16 cellular contexts compared by ENCODE assay signal in the genomic region with DNA sequence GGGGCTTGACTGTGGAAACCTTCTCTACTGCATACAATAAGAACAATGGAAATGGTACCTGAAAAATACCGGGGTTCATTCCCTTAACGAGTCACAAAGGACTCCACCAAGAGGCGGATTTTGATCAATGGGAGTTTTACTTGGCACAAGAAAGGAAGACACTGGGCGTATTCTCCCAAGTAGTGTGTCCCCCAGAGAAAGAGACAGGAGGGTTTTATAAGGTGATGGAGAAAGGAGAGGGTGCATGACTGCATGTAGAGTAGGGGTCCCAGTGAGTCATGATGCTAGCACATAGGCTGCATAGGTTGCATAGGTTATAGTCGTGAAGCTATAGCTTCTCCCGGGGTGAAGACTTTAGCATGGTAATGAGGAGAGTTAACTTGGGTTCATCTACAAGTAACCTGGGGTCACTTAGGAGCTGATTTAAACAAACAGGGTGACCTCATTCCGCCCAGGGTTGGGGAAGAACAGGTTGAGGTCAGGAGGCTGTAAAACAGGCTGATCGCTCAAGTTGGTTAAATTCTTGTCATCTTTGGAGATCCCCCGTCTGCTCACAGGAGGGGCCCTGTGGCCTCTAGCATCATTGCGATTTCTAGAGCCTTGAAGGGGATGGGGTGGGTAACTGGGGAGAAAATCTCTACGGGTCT. TPM values are rescaled to one million over a fixed set of nuclear protein-coding genes. Genes with fewer than 3 reads are reported as not detected.
DNase-seq lines count a peak whose midpoint lies in the region; ATAC-seq and TF ChIP-seq lines count a peak whose summit lies in the region.
"Had no signal": no experiment of that assay in that cellular context is flagged by ENCODE, and none has a peak within 500 bp of the region (broad histone marks: within the 10 kb centered on the region; RNA-seq: fewer than 3 reads in every experiment).

No MANE protein-coding gene starts in this region.

- H3K4me1 Mint-ChIP-seq in activated CD8-positive, alpha-beta T cell treated with anti-CD3 and anti-CD28 coated beads for 36 hours (ENCODE audit: low read depth), result no peaks in the 10 kb centered on the region
- H3K4me1 Mint-ChIP-seq in activated CD8-positive, alpha-beta T cell treated with anti-CD3 and anti-CD28 coated beads, Interleukin-2, amount 10 ng/mL, durations not matched to agents 7 days and 5 days (ENCODE audit: low read depth), result peaks cover 2% of the 10 kb centered on the region
- H3K4me1 Mint-ChIP-seq in neural crest cell, result peaks cover 6% of the 10 kb centered on the region
- H3K4me1 Mint-ChIP-seq in stimulated activated memory B cell treated with anti-CD40 and anti-IgM and Interleukin-4, amounts not matched to agents 10 μg/mL and 1 μg/mL and 100 μg/mL, for 72 hours, result no peaks in the 10 kb centered on the region

- peaks cover 3% of the 10 kb centered on the region for H3K4me1 ChIP-seq in iPS-20b (ENCODE audit: insufficient read depth, low read length)

- CTCF ChIA-PET in activated CD8-positive, alpha-beta T cell treated with anti-CD3 and anti-CD28 coated beads for 36 hours (lab: Charles Lee), result no interaction called here
- CTCF ChIA-PET in activated CD8-positive, alpha-beta T cell treated with anti-CD3 and anti-CD28 coated beads, Interleukin-2, amount 10 ng/mL, durations not matched to agents 7 days and 5 days (lab: Charles Lee), result no interaction called here

- no peak overlapping the region for H3K27ac ChIP-seq in iPS-20b (ENCODE audit: low read length)
- H3K27ac ChIP-seq: 22Rv1 had no signal

- H3K27ac Mint-ChIP-seq in activated CD8-positive, alpha-beta T cell treated with anti-CD3 and anti-CD28 coated beads for 36 hours, result no peak overlapping the region
- no peak overlapping the region for H3K27ac Mint-ChIP-seq in activated CD8-positive, alpha-beta T cell treated with anti-CD3 and anti-CD28 coated beads, Interleukin-2, amount 10 ng/mL, durations not matched to agents 7 days and 5 days
- H3K27ac Mint-ChIP-seq in neural crest cell (ENCODE audit: unreplicated experiment), result no peak overlapping the region
- no peak overlapping the region for H3K27ac Mint-ChIP-seq in stimulated activated memory B cell treated with anti-CD40 and anti-IgM and Interleukin-4, amounts not matched to agents 10 μg/mL and 1 μg/mL and 100 μg/mL, for 72 hours

- peaks cover 20% of the 10 kb centered on the region for H3K27me3 Mint-ChIP-seq in activated CD8-positive, alpha-beta T cell treated with anti-CD3 and anti-CD28 coated beads for 36 hours
- H3K27me3 Mint-ChIP-seq in activated CD8-positive, alpha-beta T cell treated with anti-CD3 and anti-CD28 coated beads, Interleukin-2, amount 10 ng/mL, durations not matched to agents 7 days and 5 days (ENCODE audit: low read depth), result peaks cover 22% of the 10 kb centered on the region
- H3K27me3 Mint-ChIP-seq in neural crest cell (ENCODE audit: low read depth), result peaks cover 3% of the 10 kb centered on the region
- peaks cover 11% of the 10 kb centered on the region for H3K27me3 Mint-ChIP-seq in stimulated activated memory B cell treated with anti-CD40 and anti-IgM and Interleukin-4, amounts not matched to agents 10 μg/mL and 1 μg/mL and 100 μg/mL, for 72 hours

- no peak for TF ChIP-seq CTCF in activated CD8-positive, alpha-beta T cell treated with anti-CD3 and anti-CD28 coated beads for 36 hours (IDR thresholded peaks at IDR 0.05)
- TF ChIP-seq CTCF in neural crest cell (conservative IDR thresholded peaks at IDR 0.05), result no peak

- no peak for ATAC-seq in activated CD8-positive, alpha-beta T cell treated with anti-CD3 and anti-CD28 coated beads for 36 hours
- ATAC-seq in activated CD8-positive, alpha-beta T cell treated with anti-CD3 and anti-CD28 coated beads, Interleukin-2, amount 10 ng/mL, durations not matched to agents 7 days and 5 days, result no peak
- no peak for ATAC-seq in stimulated activated memory B cell treated with anti-CD40 and anti-IgM and Interleukin-4, amounts not matched to agents 10 μg/mL and 1 μg/mL and 100 μg/mL, for 72 hours
- no peak for ATAC-seq in GM21825 (IDR thresholded peaks at IDR 0.05; ENCODE audit: unreplicated experiment)
- ATAC-seq: PC-3 had no signal

- intact Hi-C loops in activated CD8-positive, alpha-beta T cell treated with anti-CD3 and anti-CD28 coated beads for 36 hours (cut with micrococcal nuclease), result no loop called here

- H3K9me3 ChIP-seq in iPS-20b (ENCODE audit: insufficient read depth, low read depth, low read length), result no peaks in the 10 kb centered on the region

- 0 out of 2 replicates have a peak overlapping the region, but pooled peaks have one; percentile 32 for H3K4me3 ChIP-seq in iPS-20b (ENCODE audit: low read length)

- POLR2A ChIA-PET in activated CD8-positive, alpha-beta T cell treated with anti-CD3 and anti-CD28 coated beads for 36 hours (lab: Charles Lee), result no interaction called here
- POLR2A ChIA-PET in activated CD8-positive, alpha-beta T cell treated with anti-CD3 and anti-CD28 coated beads, Interleukin-2, amount 10 ng/mL, durations not matched to agents 7 days and 5 days (lab: Charles Lee), result no interaction called here

- DNase-seq in activated CD8-positive, alpha-beta T cell treated with anti-CD3 and anti-CD28 coated beads for 36 hours, result peak; percentile 8
- DNase-seq in activated CD8-positive, alpha-beta T cell treated with anti-CD3 and anti-CD28 coated beads, Interleukin-2, amount 10 ng/mL, durations not matched to agents 7 days and 5 days, result no peak
- no peak for DNase-seq in neural crest cell (ENCODE audit: low read depth, low spot score)
- DNase-seq in A172 (ENCODE audit: low spot score), result no peak
- DNase-seq in NCI-H2029 (lab: John Stamatoyannopoulos, UW), result no peak
- DNase-seq: C1 segment of cervical spinal cord, EL, NCI-H1092, NCI-H1694, PC-3 had no signal

- no peak overlapping the region for H3K9ac ChIP-seq in iPS-20b (ENCODE audit: low read depth, low read length)

- no peak overlapping the region for H3K4me3 Mint-ChIP-seq in activated CD8-positive, alpha-beta T cell treated with anti-CD3 and anti-CD28 coated beads for 36 hours
- H3K4me3 Mint-ChIP-seq in activated CD8-positive, alpha-beta T cell treated with anti-CD3 and anti-CD28 coated beads, Interleukin-2, amount 10 ng/mL, durations not matched to agents 7 days and 5 days, result no peak overlapping the region
- peak overlapping the region; percentile 58 for H3K4me3 Mint-ChIP-seq in neural crest cell
- no peak overlapping the region for H3K4me3 Mint-ChIP-seq in stimulated activated memory B cell treated with anti-CD40 and anti-IgM and Interleukin-4, amounts not matched to agents 10 μg/mL and 1 μg/mL and 100 μg/mL, for 72 hours

- H3K36me3 ChIP-seq in iPS-20b (ENCODE audit: insufficient read depth, low read depth, low read length), result no peaks in the 10 kb centered on the region

- no peaks in the 10 kb centered on the region for H3K36me3 Mint-ChIP-seq in activated CD8-positive, alpha-beta T cell treated with anti-CD3 and anti-CD28 coated beads for 36 hours (ENCODE audit: low read depth)
- H3K36me3 Mint-ChIP-seq in activated CD8-positive, alpha-beta T cell treated with anti-CD3 and anti-CD28 coated beads, Interleukin-2, amount 10 ng/mL, durations not matched to agents 7 days and 5 days (ENCODE audit: low read depth), result no peaks in the 10 kb centered on the region
- no peaks in the 10 kb centered on the region for H3K36me3 Mint-ChIP-seq in neural crest cell (ENCODE audit: low read depth)
- no peaks in the 10 kb centered on the region for H3K36me3 Mint-ChIP-seq in stimulated activated memory B cell treated with anti-CD40 and anti-IgM and Interleukin-4, amounts not matched to agents 10 μg/mL and 1 μg/mL and 100 μg/mL, for 72 hours

- H3K27me3 ChIP-seq in iPS-20b (ENCODE audit: insufficient read depth, low read length), result no peaks in the 10 kb centered on the region

- no peaks in the 10 kb centered on the region for H3K9me3 Mint-ChIP-seq in activated CD8-positive, alpha-beta T cell treated with anti-CD3 and anti-CD28 coated beads for 36 hours
- H3K9me3 Mint-ChIP-seq in activated CD8-positive, alpha-beta T cell treated with anti-CD3 and anti-CD28 coated beads, Interleukin-2, amount 10 ng/mL, durations not matched to agents 7 days and 5 days (ENCODE audit: insufficient read depth), result no peaks in the 10 kb centered on the region
- no peaks in the 10 kb centered on the region for H3K9me3 Mint-ChIP-seq in neural crest cell
- H3K9me3 Mint-ChIP-seq in stimulated activated memory B cell treated with anti-CD40 and anti-IgM and Interleukin-4, amounts not matched to agents 10 μg/mL and 1 μg/mL and 100 μg/mL, for 72 hours, result no peaks in the 10 kb centered on the region

RNA-seq across cellular contexts. Expression of gene MPV17L, which starts 1.5 kb away (rescaled TPM):
- under 1 TPM; 0.20 to 0.47 TPM for total RNA-seq in activated CD8-positive, alpha-beta T cell treated with anti-CD3 and anti-CD28 coated beads for 36 hours
- not detected for total RNA-seq in activated CD8-positive, alpha-beta T cell treated with anti-CD3 and anti-CD28 coated beads, Interleukin-2, amount 10 ng/mL, durations not matched to agents 7 days and 5 days
- total RNA-seq in neural crest cell, result 4.9 and 5.9 TPM in 2 replicates
- total RNA-seq in A172 (2014; rRNA removed; shearing (Covaris generic)), result 0.02 TPM in 1 of 2 replicates, not detected in the other
- total RNA-seq: HT1080, SK-MEL-5 had no signal

RNA-seq across cellular contexts. Expression of gene NPIPA5, which starts 19.0 kb away (rescaled TPM):
- total RNA-seq in activated CD8-positive, alpha-beta T cell treated with anti-CD3 and anti-CD28 coated beads for 36 hours, result 1 to 10 TPM in 1 of 2 experiments, under 1 TPM in 1; 0.40 to 2.8 TPM
- total RNA-seq in activated CD8-positive, alpha-beta T cell treated with anti-CD3 and anti-CD28 coated beads, Interleukin-2, amount 10 ng/mL, durations not matched to agents 7 days and 5 days, result 1 to 10 TPM; 1.3 to 4.7 TPM
- total RNA-seq in neural crest cell, result 6.0 and 6.1 TPM in 2 replicates
- total RNA-seq in A172 (2014; rRNA removed; shearing (Covaris generic)), result not detected in 2 replicates

RNA-seq across cellular contexts. Expression of gene BMERB1, which starts 37.3 kb away (rescaled TPM):
- total RNA-seq in activated CD8-positive, alpha-beta T cell treated with anti-CD3 and anti-CD28 coated beads for 36 hours, result 10 to 100 TPM; 14.0 to 14.1 TPM
- total RNA-seq in activated CD8-positive, alpha-beta T cell treated with anti-CD3 and anti-CD28 coated beads, Interleukin-2, amount 10 ng/mL, durations not matched to agents 7 days and 5 days, result 1 to 10 TPM; 1.6 to 4.3 TPM
- 43.6 and 45.1 TPM in 2 replicates for total RNA-seq in neural crest cell
- 12.9 and 17.4 TPM in 2 replicates for total RNA-seq in A172 (2014; rRNA removed; shearing (Covaris generic))
